13 cellular contexts compared by ENCODE assay signal in the genomic region with DNA sequence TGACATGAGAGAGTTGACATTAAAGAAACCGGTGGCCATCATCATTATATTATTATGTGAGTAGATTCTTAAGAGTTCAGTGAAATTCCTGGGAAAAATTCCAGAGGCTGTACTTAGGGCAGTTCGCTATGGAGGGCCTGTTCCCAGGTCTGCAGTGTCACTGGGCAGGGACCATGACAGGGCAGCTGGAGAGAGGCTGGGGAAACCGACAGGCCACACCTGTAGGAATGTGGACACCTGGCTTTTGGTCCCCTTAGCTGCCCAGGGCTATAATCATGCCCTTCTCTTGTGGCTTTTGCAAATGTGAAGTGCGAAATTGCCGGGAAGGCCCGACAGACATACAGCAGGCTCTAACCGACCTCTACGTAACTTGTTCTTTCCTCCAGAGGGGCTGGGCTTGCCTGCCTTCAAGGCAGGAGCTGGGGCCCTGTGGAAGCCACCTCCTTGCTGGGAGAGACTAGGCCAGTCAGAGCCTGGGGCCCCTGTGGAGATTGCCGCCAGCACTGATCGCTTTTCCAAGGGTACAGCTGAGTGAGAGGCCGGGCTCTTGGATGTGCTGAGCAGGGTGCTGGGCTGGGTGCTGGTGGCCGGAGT. TPM values are rescaled to one million over a fixed set of nuclear protein-coding genes. Genes with fewer than 3 reads are reported as not detected.
A peak's percentile ranks its signal among the peaks of the same experiment; 100 is the strongest.
DNase-seq lines count a peak whose midpoint lies in the region; ATAC-seq and TF ChIP-seq lines count a peak whose summit lies in the region.
"Had no signal": no experiment of that assay in that cellular context is flagged by ENCODE, and none has a peak within 500 bp of the region (broad histone marks: within the 10 kb centered on the region; RNA-seq: fewer than 3 reads in every experiment).

No MANE protein-coding gene starts in this region.

- no peak overlapping the region for H3K4me3 ChIP-seq in brain microvascular endothelial cell (ENCODE audit: low read depth, low read length)
- no peak overlapping the region for H3K4me3 ChIP-seq in left lung
- peak overlapping the region; percentile 4 for H3K4me3 ChIP-seq in skeletal muscle satellite cell (ENCODE audit: low read length)
- H3K4me3 ChIP-seq in WERI-Rb-1 (ENCODE audit: low read depth, low read length) = no peak overlapping the region
- H3K4me3 ChIP-seq: BLaER1 treated with 17β-estradiol and CSF1 and Interleukin-3, amounts not matched to agents 10 nM and 100 nM had no signal

- H3K4me1 ChIP-seq in H9 (ENCODE audit: insufficient read depth, low read length) = peaks cover 4% of the 10 kb centered on the region; the same call in 1 of the 2 replicates
- H3K4me1 ChIP-seq in left lung = peaks cover 0 to 10% of the 10 kb centered on the region in 2 donors
- H3K4me1 ChIP-seq in skeletal muscle satellite cell (ENCODE audit: control insufficient read depth, insufficient read depth, low read length) = peaks cover 67% of the 10 kb centered on the region

- H2BK15ac ChIP-seq in H9 (ENCODE audit: low read depth, low read length) = no peak overlapping the region

- no peak overlapping the region for H3K23ac ChIP-seq in H9 (ENCODE audit: insufficient read length, low read depth, low read length)

- no peak overlapping the region for H3K4me2 ChIP-seq in H9 (ENCODE audit: insufficient read depth, insufficient read length, low read length)
- no peak overlapping the region for H3K4me2 ChIP-seq in skeletal muscle satellite cell (ENCODE audit: low read length)
- H3K4me2 ChIP-seq: BLaER1 treated with 17β-estradiol and CSF1 and Interleukin-3, amounts not matched to agents 10 nM and 100 nM had no signal

- no CpG with 5 or more reads among the region's 12 CpGs for WGBS in H9 (ENCODE audit: extremely low coverage, insufficient read length, low lambda C conversion rate)

- H4K8ac ChIP-seq in H9 (replicated peaks; ENCODE audit: insufficient read length, low read depth, low read length) = no peak overlapping the region

- POLR2A ChIA-PET in activated CD8-positive, alpha-beta T cell treated with anti-CD3 and anti-CD28 coated beads, Interleukin-2, amount 10 ng/mL, durations not matched to agents 7 days and 5 days (lab: Charles Lee) = no interaction called here

- no peak overlapping the region for H3K4ac ChIP-seq in H9 (ENCODE audit: low read depth, low read length)

- H3K9me3 Mint-ChIP-seq in H9 = no peaks in the 10 kb centered on the region
- no peaks in the 10 kb centered on the region for H3K9me3 Mint-ChIP-seq in activated CD8-positive, alpha-beta T cell treated with anti-CD3 and anti-CD28 coated beads, Interleukin-2, amount 10 ng/mL, durations not matched to agents 7 days and 5 days (ENCODE audit: insufficient read depth)
- H3K9me3 Mint-ChIP-seq: activated naive CD4-positive, alpha-beta T cell treated with anti-CD3 and anti-CD28 coated beads, Interleukin-2, amount 50 U/mL, for 24 hours; stimulated activated effector memory CD8-positive, alpha-beta T cell treated with anti-CD3 and anti-CD28 coated beads, Interleukin-12 subunit alpha, Interleukin-12 subunit beta, amount 100 ng/mL, for 72 hours had no signal

- TF ChIP-seq CTCF in H9 (conservative IDR thresholded peaks at IDR 0.05) (no peak), brain microvascular endothelial cell (IDR thresholded peaks at IDR 0.05; ENCODE audit: low read depth, low read length, missing control alignments) (no peak), left lung (IDR thresholded peaks at IDR 0.05) (no peak), WERI-Rb-1 (IDR thresholded peaks at IDR 0.05; ENCODE audit: low read depth, low read length) (no peak)

- H3K23me2 ChIP-seq in H9 (ENCODE audit: insufficient read length, low read depth, low read length, poor library complexity, severe bottlenecking) = no peaks in the 10 kb centered on the region

- no peak overlapping the region for H3T11ph ChIP-seq in H9 (ENCODE audit: low read length)

- CTCF ChIA-PET in activated CD8-positive, alpha-beta T cell treated with anti-CD3 and anti-CD28 coated beads, Interleukin-2, amount 10 ng/mL, durations not matched to agents 7 days and 5 days (lab: Charles Lee) = no interaction called here

- no peak overlapping the region for H2BK12ac ChIP-seq in H9 (ENCODE audit: insufficient read length, low read depth, low read length)

- peak overlapping the region in 2 of 3 experiments; percentile 22 to 90; a peak in 4 of 7 replicates for H3K27ac Mint-ChIP-seq in H9
- no peak overlapping the region for H3K27ac Mint-ChIP-seq in activated CD8-positive, alpha-beta T cell treated with anti-CD3 and anti-CD28 coated beads, Interleukin-2, amount 10 ng/mL, durations not matched to agents 7 days and 5 days
- H3K27ac Mint-ChIP-seq: activated naive CD4-positive, alpha-beta T cell treated with anti-CD3 and anti-CD28 coated beads, Interleukin-2, amount 50 U/mL, for 24 hours; stimulated activated effector memory CD8-positive, alpha-beta T cell treated with anti-CD3 and anti-CD28 coated beads, Interleukin-12 subunit alpha, Interleukin-12 subunit beta, amount 100 ng/mL, for 72 hours had no signal

- H4K91ac ChIP-seq in H9 (ENCODE audit: insufficient read length, low read depth, low read length) = no peak overlapping the region

- H3K27me3 ChIP-seq in H9 (ENCODE audit: insufficient read depth, low read length) (no peaks in the 10 kb centered on the region), brain microvascular endothelial cell (replicated peaks) (no peaks in the 10 kb centered on the region), left lung (no peaks in the 10 kb centered on the region), skeletal muscle satellite cell (ENCODE audit: control insufficient read depth, insufficient read depth, low read length) (no peaks in the 10 kb centered on the region), WERI-Rb-1 (ENCODE audit: insufficient read depth, low read depth, severe bottlenecking) (no peaks in the 10 kb centered on the region)
- H3K27me3 ChIP-seq: BLaER1 treated with 17β-estradiol and CSF1 and Interleukin-3, amounts not matched to agents 10 nM and 100 nM had no signal

- intact Hi-C loops in left lung (cut with DNase I) = no loop called here

- no peak overlapping the region for H3K56ac ChIP-seq in H9 (ENCODE audit: insufficient read length, low read depth, low read length)

- H3K14ac ChIP-seq in H9 (ENCODE audit: insufficient read depth, low read length) = no peak overlapping the region

- no peak overlapping the region for H2AK5ac ChIP-seq in H9 (ENCODE audit: insufficient read length, low read length)

- ATAC-seq in left lung (no peak), HG03520 (IDR thresholded peaks at IDR 0.05; ENCODE audit: unreplicated experiment) (no peak)
- ATAC-seq in activated CD8-positive, alpha-beta T cell treated with anti-CD3 and anti-CD28 coated beads, Interleukin-2, amount 10 ng/mL, durations not matched to agents 7 days and 5 days = no peak
- ATAC-seq: stimulated activated effector memory CD8-positive, alpha-beta T cell treated with anti-CD3 and anti-CD28 coated beads, Interleukin-12 subunit alpha, Interleukin-12 subunit beta, amount 100 ng/mL, for 72 hours had no signal

- no peaks in the 10 kb centered on the region; the same call in 1 of the 2 replicates for H3K27me3 Mint-ChIP-seq in H9 (ENCODE audit: low read depth)
- H3K27me3 Mint-ChIP-seq in activated CD8-positive, alpha-beta T cell treated with anti-CD3 and anti-CD28 coated beads, Interleukin-2, amount 10 ng/mL, durations not matched to agents 7 days and 5 days (ENCODE audit: low read depth) = no peaks in the 10 kb centered on the region
- H3K27me3 Mint-ChIP-seq: activated naive CD4-positive, alpha-beta T cell treated with anti-CD3 and anti-CD28 coated beads, Interleukin-2, amount 50 U/mL, for 24 hours had no signal

- no peak overlapping the region for H2AFZ ChIP-seq in H9 (ENCODE audit: low read length)

- H3K36me3 Mint-ChIP-seq in H9 (ENCODE audit: insufficient read depth in 1 of 3, low read depth in 3 of 3) = peaks cover 0 to 4% (median 2%) of the 10 kb centered on the region in 3 experiments; a peak in 2 of 7 replicates
- no peaks in the 10 kb centered on the region for H3K36me3 Mint-ChIP-seq in activated CD8-positive, alpha-beta T cell treated with anti-CD3 and anti-CD28 coated beads, Interleukin-2, amount 10 ng/mL, durations not matched to agents 7 days and 5 days (ENCODE audit: low read depth)
- H3K36me3 Mint-ChIP-seq: activated naive CD4-positive, alpha-beta T cell treated with anti-CD3 and anti-CD28 coated beads, Interleukin-2, amount 50 U/mL, for 24 hours; stimulated activated effector memory CD8-positive, alpha-beta T cell treated with anti-CD3 and anti-CD28 coated beads, Interleukin-12 subunit alpha, Interleukin-12 subunit beta, amount 100 ng/mL, for 72 hours had no signal

- peaks cover 69 to 81% of the 10 kb centered on the region in 2 experiments for H3K4me1 Mint-ChIP-seq in H9
- H3K4me1 Mint-ChIP-seq in activated CD8-positive, alpha-beta T cell treated with anti-CD3 and anti-CD28 coated beads, Interleukin-2, amount 10 ng/mL, durations not matched to agents 7 days and 5 days (ENCODE audit: low read depth) = no peaks in the 10 kb centered on the region
- H3K4me1 Mint-ChIP-seq: activated naive CD4-positive, alpha-beta T cell treated with anti-CD3 and anti-CD28 coated beads, Interleukin-2, amount 50 U/mL, for 24 hours; stimulated activated effector memory CD8-positive, alpha-beta T cell treated with anti-CD3 and anti-CD28 coated beads, Interleukin-12 subunit alpha, Interleukin-12 subunit beta, amount 100 ng/mL, for 72 hours had no signal

- H2BK5ac ChIP-seq in H9 (ENCODE audit: insufficient read length, low read length) = no peak overlapping the region

- no peak overlapping the region for H3K18ac ChIP-seq in H9 (ENCODE audit: insufficient read length, low read depth, low read length)

- no peak overlapping the region for H4K5ac ChIP-seq in H9 (ENCODE audit: insufficient read length, low read depth, low read length)

- H2BK20ac ChIP-seq in H9 (ENCODE audit: low read depth, low read length, poor library complexity, severe bottlenecking) = no peak overlapping the region

- no peaks in the 10 kb centered on the region for H3K79me1 ChIP-seq in H9 (ENCODE audit: insufficient read depth, low read depth, low read length, poor library complexity, severe bottlenecking)

- H3K9me3 ChIP-seq in H9 (ENCODE audit: control insufficient read depth, low read depth, low read length) (no peaks in the 10 kb centered on the region), left lung (no peaks in the 10 kb centered on the region), skeletal muscle satellite cell (replicated peaks; ENCODE audit: low read length) (no peaks in the 10 kb centered on the region), WERI-Rb-1 (ENCODE audit: severe bottlenecking) (no peaks in the 10 kb centered on the region)
- H3K9me3 ChIP-seq: BLaER1 treated with 17β-estradiol and CSF1 and Interleukin-3, amounts not matched to agents 10 nM and 100 nM had no signal

- H3K9ac ChIP-seq in H9 (ENCODE audit: extremely low read depth, insufficient read length, low read length) (no peak overlapping the region), skeletal muscle satellite cell (ENCODE audit: low read depth, low read length) (peak overlapping the region; percentile 75)
- H3K9ac ChIP-seq: BLaER1 treated with 17β-estradiol and CSF1 and Interleukin-3, amounts not matched to agents 10 nM and 100 nM had no signal

- H3K27ac ChIP-seq in H9 (ENCODE audit: insufficient read length, low read depth, low read length) (no peak overlapping the region), brain microvascular endothelial cell (peak overlapping the region; percentile 95), left lung (peak overlapping the region; percentile 34 to 70), WERI-Rb-1 (no peak overlapping the region)
- H3K27ac ChIP-seq: BLaER1 treated with 17β-estradiol and CSF1 and Interleukin-3, amounts not matched to agents 10 nM and 100 nM had no signal

- H4K20me1 ChIP-seq in H9 (ENCODE audit: control insufficient read depth, insufficient read depth, insufficient read length) = no peaks in the 10 kb centered on the region

- peak; percentile 43 for DNase-seq in H9
- DNase-seq in brain microvascular endothelial cell = no peak
- DNase-seq in left lung = peak; percentile 31 to 60
- no peak for DNase-seq in WERI-Rb-1
- no peak for DNase-seq in activated CD8-positive, alpha-beta T cell treated with anti-CD3 and anti-CD28 coated beads, Interleukin-2, amount 10 ng/mL, durations not matched to agents 7 days and 5 days
- DNase-seq in medulla oblongata (ENCODE audit: extremely low spot score) = no peak
- DNase-seq: SHP77 had no signal

- peaks cover 28% of the 10 kb centered on the region; the same call in 1 of the 2 replicates for H3K79me2 ChIP-seq in H9 (ENCODE audit: insufficient read depth, low read length)

- H2BK120ac ChIP-seq in H9 (ENCODE audit: low read depth, low read length, poor library complexity, severe bottlenecking) = no peak overlapping the region

- no peak overlapping the region; a peak in 1 of 5 replicates for H3K4me3 Mint-ChIP-seq in H9
- H3K4me3 Mint-ChIP-seq in activated CD8-positive, alpha-beta T cell treated with anti-CD3 and anti-CD28 coated beads, Interleukin-2, amount 10 ng/mL, durations not matched to agents 7 days and 5 days = no peak overlapping the region
- H3K4me3 Mint-ChIP-seq: activated naive CD4-positive, alpha-beta T cell treated with anti-CD3 and anti-CD28 coated beads, Interleukin-2, amount 50 U/mL, for 24 hours; stimulated activated effector memory CD8-positive, alpha-beta T cell treated with anti-CD3 and anti-CD28 coated beads, Interleukin-12 subunit alpha, Interleukin-12 subunit beta, amount 100 ng/mL, for 72 hours had no signal

- H3K36me3 ChIP-seq in brain microvascular endothelial cell (replicated peaks) = no peaks in the 10 kb centered on the region
- H3K36me3 ChIP-seq in left lung = no peaks in the 10 kb centered on the region
- no peaks in the 10 kb centered on the region for H3K36me3 ChIP-seq in skeletal muscle satellite cell (ENCODE audit: insufficient read depth, low read length)
- H3K36me3 ChIP-seq in WERI-Rb-1 = no peaks in the 10 kb centered on the region
- H3K36me3 ChIP-seq: BLaER1 treated with 17β-estradiol and CSF1 and Interleukin-3, amounts not matched to agents 10 nM and 100 nM had no signal

- in situ Hi-C loops in brain microvascular endothelial cell (cut with HindIII; ENCODE audit: low pct_ligation_motif_present, low sequenced_read_pairs) = no loop called here

RNA-seq across cellular contexts. Expression of a gene that starts 31.2 kb away (rescaled TPM):
- total RNA-seq in H9 (2021) (56.7 and 59.3 TPM in 2 replicates), left lung (10 to 100 TPM in 1 of 2 donors, 1 to 10 TPM in 1; 8.5 to 17.2 TPM)
- total RNA-seq in skeletal muscle satellite cell (2012; rRNA removed) = 4.2 and 4.3 TPM in 2 replicates
- 1 to 10 TPM; 1.9 to 2.2 TPM for total RNA-seq in activated CD8-positive, alpha-beta T cell treated with anti-CD3 and anti-CD28 coated beads, Interleukin-2, amount 10 ng/mL, durations not matched to agents 7 days and 5 days
- total RNA-seq: G401 had no signal

Comparison
In these comparisons a context has a peak if more than half of its experiments do, and no peak if none do; other contexts are left out.
1. DNase-seq: peak in H9 (single experiment) and left lung (2 of 2); none in brain microvascular endothelial cell (single experiment), WERI-Rb-1 (single experiment), activated CD8-positive, alpha-beta T cell treated with anti-CD3 and anti-CD28 coated beads, Interleukin-2, amount 10 ng/mL, durations not matched to agents 7 days and 5 days (single experiment) and medulla oblongata (single experiment).
2. H3K27ac ChIP-seq: peak in brain microvascular endothelial cell (single experiment) and left lung (2 of 2); none in H9 (single experiment) and WERI-Rb-1 (single experiment).